Comparison of ENCODE assay signal across 9 cellular contexts in genomic region chr11:64298966-64299846, GRCh38. TPM values are rescaled to one million over a fixed set of nuclear protein-coding genes. Genes with fewer than 3 reads are reported as not detected.
DNase-seq lines count a peak whose midpoint lies in the region; ATAC-seq and TF ChIP-seq lines count a peak whose summit lies in the region.
"Had no signal": no experiment of that assay in that cellular context is flagged by ENCODE, and none has a peak within 500 bp of the region (broad histone marks: within the 10 kb centered on the region; RNA-seq: fewer than 3 reads in every experiment).

No MANE protein-coding gene starts in this region.

- H3K27me3 ChIP-seq in lower lobe of right lung (ENCODE audit: low read depth): peaks cover 67% of the 10 kb centered on the region

- no peak for TF ChIP-seq CTCF in lower lobe of right lung (IDR thresholded peaks at IDR 0.05)

- DNase-seq in DMS79 treated with DMSO at 0.1 percent for 48 hours (lab: John Stamatoyannopoulos, UW): peak; percentile 19
- DNase-seq in DMS79 (lab: John Stamatoyannopoulos, UW): no peak
- peak in 57 of 61 donors; percentile 21 to 78 (median 53) for DNase-seq in caudate nucleus (lab: John Stamatoyannopoulos, UW)
- peak; percentile 70 for DNase-seq in lower lobe of right lung
- DNase-seq in superior temporal gyrus (ENCODE audit: extremely low spot score): peak; percentile 68

- H3K9me3 ChIP-seq in lower lobe of right lung: no peaks in the 10 kb centered on the region
- H3K9me3 ChIP-seq: A549 had no signal

- H3K4me1 ChIP-seq in lower lobe of right lung: peaks cover 32% of the 10 kb centered on the region

- H3K36me3 ChIP-seq in lower lobe of right lung: no peaks in the 10 kb centered on the region

- peak overlapping the region; percentile 51 for H3K4me3 ChIP-seq in lower lobe of right lung
- H3K4me3 ChIP-seq: A549 had no signal

- ATAC-seq in lower lobe of right lung: peak; percentile 50 to 56
- ATAC-seq in HG02763 (IDR thresholded peaks at IDR 0.05; ENCODE audit: unreplicated experiment): no peak
- ATAC-seq in HG02610 (IDR thresholded peaks at IDR 0.05; ENCODE audit: unreplicated experiment): no peak
- ATAC-seq in GM19397 (IDR thresholded peaks at IDR 0.05; ENCODE audit: unreplicated experiment): no peak
- ATAC-seq: A549 had no signal

- intact Hi-C loops in lower lobe of right lung (cut with DNase I): no loop called here

- peak overlapping the region; percentile 54 for H3K27ac ChIP-seq in caudate nucleus (ENCODE audit: low read depth, low read length)
- H3K27ac ChIP-seq in lower lobe of right lung: peak overlapping the region; percentile 34
- H3K27ac ChIP-seq: A549 had no signal

RNA-seq across cellular contexts. Expression of gene CATSPERZ, which starts 1.0 kb away (rescaled TPM):
- not detected for total RNA-seq in lower lobe of right lung

RNA-seq across cellular contexts. Expression of gene ESRRA, which starts 6.1 kb away (rescaled TPM):
- 47.9 TPM for total RNA-seq in lower lobe of right lung

RNA-seq across cellular contexts. Expression of gene KCNK4, which starts 8.1 kb away (rescaled TPM):
- total RNA-seq in lower lobe of right lung: not detected

RNA-seq across cellular contexts. Expression of gene GPR137, which starts 13.6 kb away (rescaled TPM):
- total RNA-seq in lower lobe of right lung: 37.7 TPM

RNA-seq across cellular contexts. Expression of gene BAD, which starts 14.7 kb away (rescaled TPM):
- total RNA-seq in lower lobe of right lung: 51.6 TPM

Comparison
In these comparisons a context has a peak if more than half of its experiments do, and no peak if none do; other contexts are left out.
1. ATAC-seq: peak in lower lobe of right lung (2 of 2); none in HG02763 (single experiment), HG02610 (single experiment) and GM19397 (single experiment).